28 cellular contexts compared by ENCODE assay signal in the genomic region with DNA sequence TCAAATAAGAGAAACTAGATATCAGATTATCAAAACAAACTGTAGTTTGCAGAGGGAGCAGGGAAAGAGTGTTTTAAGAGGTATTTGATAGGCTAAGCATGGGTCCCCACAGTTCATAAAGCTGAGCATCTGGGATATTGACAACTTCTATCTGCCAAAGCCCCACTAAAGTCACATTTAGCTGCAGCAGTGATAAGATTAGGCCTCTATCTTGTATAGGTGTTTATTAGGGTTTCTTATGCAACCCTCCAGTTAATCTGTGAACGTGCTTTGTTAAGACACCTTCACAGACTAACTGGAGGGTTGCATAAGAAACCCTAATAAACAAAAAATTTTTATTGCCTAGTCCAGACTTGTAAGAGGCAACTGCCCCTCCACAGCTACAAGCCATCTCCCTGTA.
DNase-seq lines count a peak whose midpoint lies in the region; ATAC-seq, FAIRE-seq and TF ChIP-seq lines count a peak whose summit lies in the region.
"Had no signal": no experiment of that assay in that cellular context is flagged by ENCODE, and none has a peak within 500 bp of the region (broad histone marks: within the 10 kb centered on the region; RNA-seq: fewer than 3 reads in every experiment).

No MANE protein-coding gene starts in this region.

- no peak overlapping the region for H3K27ac Mint-ChIP-seq in T-helper 2 cell treated with Interferon-gamma antibody and Interleukin-4, amounts not matched to agents 5 μg/mL and 100 μg/mL, for 36 hours
- H3K27ac Mint-ChIP-seq: activated CD8-positive, alpha-beta T cell treated with anti-CD3 and anti-CD28 coated beads for 36 hours; activated T-helper 17 cell treated with anti-CD3 and anti-CD28 coated beads, Interleukin-2, amount 50 U/mL, for 72 hours; CD8-positive, alpha-beta T cell; IgD-negative memory B cell had no signal

- no TSS peak for BruUV-seq in A673 (replicated peaks; lab: Mats Ljungman, UMichigan)

- peaks cover 0 to 46% (median 10%) of the 10 kb centered on the region in 9 donors for H3K4me1 ChIP-seq in heart right ventricle
- H3K4me1 ChIP-seq in adrenal gland (replicated peaks in 1 of 2), result peaks cover 11 to 38% of the 10 kb centered on the region in 2 donors
- H3K4me1 ChIP-seq in mesendoderm (ENCODE audit: control insufficient read depth, low read depth, low read length), result no peaks in the 10 kb centered on the region
- H3K4me1 ChIP-seq in A673 (ENCODE audit: insufficient read depth, low read length, poor library complexity, severe bottlenecking), result peaks cover 7% of the 10 kb centered on the region
- H3K4me1 ChIP-seq: A549 had no signal

- H3K79me2 ChIP-seq in mesendoderm (ENCODE audit: control insufficient read depth, insufficient read depth, low read length), result no peaks in the 10 kb centered on the region

- no peaks in the 10 kb centered on the region for H3K27me3 Mint-ChIP-seq in T-helper 2 cell treated with Interferon-gamma antibody and Interleukin-4, amounts not matched to agents 5 μg/mL and 100 μg/mL, for 36 hours (ENCODE audit: low read depth)
- H3K27me3 Mint-ChIP-seq: activated CD8-positive, alpha-beta T cell treated with anti-CD3 and anti-CD28 coated beads for 36 hours; activated T-helper 17 cell treated with anti-CD3 and anti-CD28 coated beads, Interleukin-2, amount 50 U/mL, for 72 hours; IgD-negative memory B cell had no signal

- TF ChIP-seq CTCF in heart right ventricle (IDR thresholded peaks at IDR 0.05) (no peak), adrenal gland (IDR thresholded peaks at IDR 0.05) (no peak), A673 (conservative IDR thresholded peaks at IDR 0.05; ENCODE audit: low read depth, low read length) (no peak)

- no peak overlapping the region for H2BK120ac ChIP-seq in mesendoderm (ENCODE audit: low read depth, low read length)

- H3K27me3 ChIP-seq in heart right ventricle (no peaks in the 10 kb centered on the region), adrenal gland (no peaks in the 10 kb centered on the region), mesendoderm (ENCODE audit: insufficient read depth, low read length, poor library complexity) (no peaks in the 10 kb centered on the region), A673 (replicated peaks; ENCODE audit: insufficient read depth, low read depth, low read length, poor library complexity) (no peaks in the 10 kb centered on the region)
- H3K27me3 ChIP-seq: brain microvascular endothelial cell, suprapubic skin had no signal

- POLR2A ChIA-PET in A673 (lab: Charles Lee; ENCODE audit: low non-redundant PET), result no interaction called here

- H3K9me3 ChIP-seq in heart right ventricle, result no peaks in the 10 kb centered on the region
- no peaks in the 10 kb centered on the region for H3K9me3 ChIP-seq in adrenal gland (replicated peaks in 1 of 3)
- no peaks in the 10 kb centered on the region for H3K9me3 ChIP-seq in A673 (ENCODE audit: low read depth, low read length, poor library complexity, severe bottlenecking)
- H3K9me3 ChIP-seq: A549, suprapubic skin had no signal

- H2BK15ac ChIP-seq in mesendoderm (replicated peaks; ENCODE audit: low read depth), result no peak overlapping the region

- H4K5ac ChIP-seq in mesendoderm (ENCODE audit: low read length), result no peak overlapping the region

- H4K8ac ChIP-seq in mesendoderm (ENCODE audit: low read depth, low read length), result no peak overlapping the region

- CTCF ChIA-PET in A673 (lab: Charles Lee), result no interaction called here

- H3K4me3 ChIP-seq in heart right ventricle, result no peak overlapping the region
- no peak overlapping the region for H3K4me3 ChIP-seq in adrenal gland
- no peak overlapping the region for H3K4me3 ChIP-seq in mesendoderm (ENCODE audit: low read length)
- H3K4me3 ChIP-seq in A673 (ENCODE audit: low read depth, low read length, poor library complexity, severe bottlenecking), result no peak overlapping the region
- H3K4me3 ChIP-seq: A549, GM23248, lung, smooth muscle cell, suprapubic skin had no signal

- intact Hi-C loops in heart right ventricle (cut with DNase I) (loop anchor here in 1 of 10 donors (10.0 kb wide), 1 partner anchor 111 kb away; a partner anchor contains a TSS), left cardiac atrium (cut with DNase I) (no loop called here), adrenal gland (cut with DNase I) (no loop called here), A673 (cut with micrococcal nuclease; ENCODE audit: unreplicated experiment) (no loop called here)

- no peak for FAIRE-seq in frontal cortex (lab: Jason Lieb, UNC)
- FAIRE-seq: A549, endothelial cell of umbilical vein had no signal

- 41 to 55% methylated on average over 1 of the region's 1 CpG for WGBS in heart right ventricle, 2 donors
- WGBS in adrenal gland, 4 donors, result 47 to 71% (median 55%) methylated on average over 1 of the region's 1 CpG
- WGBS in mesendoderm (ENCODE audit: extremely low coverage, insufficient coverage, low lambda C conversion rate), result no CpG with 5 or more reads among the region's 1 CpG

- DNase-seq in heart right ventricle, result no peak
- DNase-seq in left cardiac atrium, result no peak
- no peak for DNase-seq in adrenal gland
- peak; percentile 56 for DNase-seq in mesendoderm
- no peak for DNase-seq in T-helper 2 cell treated with Interferon-gamma antibody and Interleukin-4, amounts not matched to agents 5 μg/mL and 100 μg/mL, for 36 hours (ENCODE audit: low spot score)
- no peak for DNase-seq in activated CD8-positive, alpha-beta memory T cell treated with anti-CD3 and anti-CD28 coated beads, Interleukin-2, amount 50 U/mL, for 4 hours
- DNase-seq in frontal cortex (ENCODE audit: low spot score in 2 of 2), result no peak
- no peak for DNase-seq in A673 (ENCODE audit: low spot score)
- DNase-seq: activated CD4-positive, alpha-beta T cell treated with anti-CD3 and anti-CD28 coated beads for 1 hour; activated CD8-positive, alpha-beta T cell treated with anti-CD3 and anti-CD28 coated beads for 36 hours; activated naive CD4-positive, alpha-beta T cell treated with anti-CD3 and anti-CD28 coated beads, Interleukin-2, amount 50 U/mL, for 16 hours; AML-193; amniotic stem cell; brain microvascular endothelial cell; CD8-positive, alpha-beta T cell; GM23248; kidney glomerular epithelial cell; NCI-H446; stimulated activated naive CD4-positive, alpha-beta T cell had no signal

- no peak overlapping the region for H3K4ac ChIP-seq in mesendoderm (ENCODE audit: low read depth, low read length)

- peak overlapping the region in 7 of 10 donors; percentile 8 to 59 (median 53) for H3K27ac ChIP-seq in heart right ventricle
- peak overlapping the region in 4 of 5 donors; percentile 31 to 58 (median 51) for H3K27ac ChIP-seq in adrenal gland
- H3K27ac ChIP-seq in mesendoderm (ENCODE audit: low read depth, low read length), result no peak overlapping the region
- H3K27ac ChIP-seq in A673 (ENCODE audit: low read depth, low read length, poor library complexity, severe bottlenecking), result no peak overlapping the region
- H3K27ac ChIP-seq: A549, brain microvascular endothelial cell, GM23248, RWPE1, suprapubic skin had no signal

- no peak overlapping the region for H3K23ac ChIP-seq in mesendoderm (ENCODE audit: low read length)

- H3K4me1 Mint-ChIP-seq in T-helper 2 cell treated with Interferon-gamma antibody and Interleukin-4, amounts not matched to agents 5 μg/mL and 100 μg/mL, for 36 hours (ENCODE audit: low read depth), result peaks cover 15% of the 10 kb centered on the region
- H3K4me1 Mint-ChIP-seq: activated T-helper 17 cell treated with anti-CD3 and anti-CD28 coated beads, Interleukin-2, amount 50 U/mL, for 72 hours; nephron had no signal

- no peak overlapping the region for H3K56ac ChIP-seq in mesendoderm (ENCODE audit: low read length)

- H3K36me3 ChIP-seq in heart right ventricle (peaks cover 0 to 49% (median 0%) of the 10 kb centered on the region in 9 donors), adrenal gland (replicated peaks in 1 of 2) (no peaks in the 10 kb centered on the region), mesendoderm (ENCODE audit: control insufficient read depth, insufficient read depth, low read length) (no peaks in the 10 kb centered on the region), A673 (ENCODE audit: insufficient read depth, low read length, poor library complexity, severe bottlenecking) (peaks cover 3% of the 10 kb centered on the region)

- H3K4me2 ChIP-seq in mesendoderm (ENCODE audit: low read length), result no peak overlapping the region
- H3K4me2 ChIP-seq: A549, smooth muscle cell had no signal

- H3K36me3 Mint-ChIP-seq in T-helper 2 cell treated with Interferon-gamma antibody and Interleukin-4, amounts not matched to agents 5 μg/mL and 100 μg/mL, for 36 hours (ENCODE audit: low read depth), result peaks cover 9% of the 10 kb centered on the region

- no peak for TF ChIP-seq POLR2A in adrenal gland (IDR thresholded peaks at IDR 0.05)

- no peak overlapping the region for H3K4me3 Mint-ChIP-seq in T-helper 2 cell treated with Interferon-gamma antibody and Interleukin-4, amounts not matched to agents 5 μg/mL and 100 μg/mL, for 36 hours
- H3K4me3 Mint-ChIP-seq: activated CD8-positive, alpha-beta T cell treated with anti-CD3 and anti-CD28 coated beads for 36 hours; activated T-helper 17 cell treated with anti-CD3 and anti-CD28 coated beads, Interleukin-2, amount 50 U/mL, for 72 hours; CD8-positive, alpha-beta T cell; IgD-negative memory B cell; nephron had no signal

- ATAC-seq in heart right ventricle (no peak), left cardiac atrium (no peak)
- ATAC-seq: A549; activated CD8-positive, alpha-beta T cell treated with anti-CD3 and anti-CD28 coated beads for 36 hours; activated T-helper 17 cell treated with anti-CD3 and anti-CD28 coated beads, Interleukin-2, amount 50 U/mL, for 72 hours; CD8-positive, alpha-beta T cell had no signal

- no peak overlapping the region for H3K9ac ChIP-seq in mesendoderm (ENCODE audit: low read length)
- H3K9ac ChIP-seq: GM23248 had no signal

- H2AK5ac ChIP-seq in mesendoderm (ENCODE audit: low read length), result no peak overlapping the region

- H3K18ac ChIP-seq in mesendoderm (ENCODE audit: low read length), result no peak overlapping the region

- no peaks in the 10 kb centered on the region for H3K9me3 Mint-ChIP-seq in T-helper 2 cell treated with Interferon-gamma antibody and Interleukin-4, amounts not matched to agents 5 μg/mL and 100 μg/mL, for 36 hours
- H3K9me3 Mint-ChIP-seq: activated CD8-positive, alpha-beta T cell treated with anti-CD3 and anti-CD28 coated beads for 36 hours; activated T-helper 17 cell treated with anti-CD3 and anti-CD28 coated beads, Interleukin-2, amount 50 U/mL, for 72 hours; CD8-positive, alpha-beta T cell; IgD-negative memory B cell; nephron had no signal

- no peak overlapping the region for H2BK5ac ChIP-seq in mesendoderm (ENCODE audit: low read length)

- H3K79me1 ChIP-seq in mesendoderm (ENCODE audit: low read length), result no peaks in the 10 kb centered on the region

Comparison
In these comparisons a context has a peak if more than half of its experiments do, and no peak if none do; other contexts are left out.
1. H3K27ac ChIP-seq: peak in heart right ventricle (7 of 10) and adrenal gland (4 of 5); none in mesendoderm (single experiment) and A673 (single experiment).